12 cellular contexts compared by ENCODE assay signal in the genomic region with DNA sequence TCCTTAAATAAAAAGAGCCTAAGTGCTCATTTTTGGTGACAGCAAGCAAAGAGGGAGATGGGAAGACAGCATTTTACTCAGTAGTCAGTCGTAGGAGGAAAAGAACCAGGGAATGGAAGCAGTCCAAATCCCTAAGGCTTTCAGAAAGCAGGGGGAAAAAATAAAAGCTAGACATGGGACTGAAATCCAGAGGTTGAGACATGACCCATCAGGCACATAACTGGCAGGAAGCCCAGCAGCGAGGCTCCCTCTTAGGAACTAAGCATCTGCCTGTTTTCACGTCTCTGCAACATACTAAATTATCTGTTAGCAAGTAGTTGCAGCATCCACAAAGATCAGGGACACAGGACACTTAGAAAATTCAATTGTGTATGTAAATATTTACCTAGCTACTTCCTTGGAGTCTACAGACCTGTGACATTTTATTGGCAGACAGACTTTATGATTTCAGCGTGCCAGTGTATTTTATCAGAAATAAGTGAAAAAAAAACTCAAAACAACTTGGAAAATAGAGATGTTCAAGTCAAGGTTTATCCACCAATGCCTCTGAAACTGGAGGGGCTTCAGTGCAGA.
DNase-seq lines count a peak whose midpoint lies in the region; ATAC-seq, FAIRE-seq and TF ChIP-seq lines count a peak whose summit lies in the region.
"Had no signal": no experiment of that assay in that cellular context is flagged by ENCODE, and none has a peak within 500 bp of the region (broad histone marks: within the 10 kb centered on the region; RNA-seq: fewer than 3 reads in every experiment).

No MANE protein-coding gene starts in this region.

- no peaks in the 10 kb centered on the region for H3K36me3 ChIP-seq in Peyer's patch
- H3K36me3 ChIP-seq in tibial artery, result no peaks in the 10 kb centered on the region
- H3K36me3 ChIP-seq in H7 (replicated peaks; ENCODE audit: control insufficient read depth, insufficient read depth, low read length), result no peaks in the 10 kb centered on the region

- no peak for ATAC-seq in GM21381 (IDR thresholded peaks at IDR 0.05; ENCODE audit: unreplicated experiment)
- ATAC-seq: K562 had no signal

- peak; percentile 17 to 66 (median 62) for DNase-seq in Peyer's patch
- peak; percentile 51 for DNase-seq in fibroblast of gingiva (ENCODE audit: low read depth)
- DNase-seq in mucosa of gallbladder (ENCODE audit: low spot score), result peak; percentile 75
- peak; percentile 54 to 78 for DNase-seq in tibial artery
- no peak for DNase-seq in H7
- no peak for DNase-seq in urothelium cell line (ENCODE audit: low spot score)
- no peak for DNase-seq in activated effector memory CD4-positive, alpha-beta T cell treated with Interleukin-2 at 50 U/mL for 16 hours
- DNase-seq: activated gamma-delta T cell treated with Interleukin-2 at 50 U/mL for 16 hours, NCI-H69 had no signal

- peaks cover 0 to 30% (median 0%) of the 10 kb centered on the region in 4 donors for H3K4me1 ChIP-seq in Peyer's patch
- H3K4me1 ChIP-seq in tibial artery, result peaks cover 0 to 52% (median 30%) of the 10 kb centered on the region in 4 donors

- no peak overlapping the region for H3K4me3 ChIP-seq in Peyer's patch
- no peak overlapping the region for H3K4me3 ChIP-seq in tibial artery
- no peak overlapping the region for H3K4me3 ChIP-seq in H7 (ENCODE audit: insufficient read depth, low read depth, low read length)
- H3K4me3 ChIP-seq: K562 had no signal

- H3K27me3 ChIP-seq in Peyer's patch (no peaks in the 10 kb centered on the region), tibial artery (no peaks in the 10 kb centered on the region), H7 (ENCODE audit: control insufficient read depth, insufficient read depth, low read length) (no peaks in the 10 kb centered on the region)

- TF ChIP-seq CTCF in Peyer's patch (IDR thresholded peaks at IDR 0.05) (no peak), tibial artery (IDR thresholded peaks at IDR 0.05) (no peak)

- intact Hi-C loops in tibial artery (cut with DNase I; ENCODE audit: low total_unique reads), result no loop called here

- TF ChIP-seq POLR2A in Peyer's patch (IDR thresholded peaks at IDR 0.05), result no peak

- peak overlapping the region in 3 of 4 donors; percentile 66 to 90 (median 83) for H3K27ac ChIP-seq in Peyer's patch
- peak overlapping the region; percentile 70 to 91 for H3K27ac ChIP-seq in tibial artery

- no peaks in the 10 kb centered on the region for H3K9me3 ChIP-seq in Peyer's patch
- H3K9me3 ChIP-seq in tibial artery, result no peaks in the 10 kb centered on the region

- no peak for FAIRE-seq in urothelium cell line (lab: Jason Lieb, UNC)
- FAIRE-seq: K562, TTC549 had no signal

Comparison
In these comparisons a context has a peak if more than half of its experiments do, and no peak if none do; other contexts are left out.
1. DNase-seq: peak in Peyer's patch (3 of 3), fibroblast of gingiva (single experiment), mucosa of gallbladder (single experiment) and tibial artery (2 of 2); none in H7 (single experiment), urothelium cell line (single experiment) and activated effector memory CD4-positive, alpha-beta T cell treated with Interleukin-2 at 50 U/mL for 16 hours (single experiment).